In genomic region chr2:147927053-147927588, GRCh38 we compare ENCODE assay signal across 25 cellular contexts.
DNase-seq lines count a peak whose midpoint lies in the region; ATAC-seq and TF ChIP-seq lines count a peak whose summit lies in the region.
"Had no signal": no experiment of that assay in that cellular context is flagged by ENCODE, and none has a peak within 500 bp of the region (broad histone marks: within the 10 kb centered on the region; RNA-seq: fewer than 3 reads in every experiment).

No MANE protein-coding gene starts in this region.

- H3K36me3 ChIP-seq in mammary epithelial cell (ENCODE audit: insufficient read depth, low read length) (peaks cover 6% of the 10 kb centered on the region), brain microvascular endothelial cell (replicated peaks) (peaks cover 3% of the 10 kb centered on the region)
- H3K36me3 ChIP-seq in naive thymus-derived CD4-positive, alpha-beta T cell (ENCODE audit: control insufficient read depth in 2 of 3, insufficient read depth in 3 of 3, low read length in 3 of 3), result no peaks in the 10 kb centered on the region
- H3K36me3 ChIP-seq: BE2C had no signal

- dilution Hi-C loops in mammary epithelial cell (cut with HindIII; ENCODE audit: low sequenced_read_pairs), result no loop called here

- H3K9me3 Mint-ChIP-seq in CD4-positive, alpha-beta T cell, result no peaks in the 10 kb centered on the region
- no peaks in the 10 kb centered on the region for H3K9me3 Mint-ChIP-seq in naive thymus-derived CD4-positive, alpha-beta T cell
- H3K9me3 Mint-ChIP-seq: GM23338 had no signal

- H3K36me3 Mint-ChIP-seq in CD4-positive, alpha-beta T cell (ENCODE audit: low read depth), result peaks cover 35% of the 10 kb centered on the region
- peaks cover 0 to 28% (median 7%) of the 10 kb centered on the region in 5 donors for H3K36me3 Mint-ChIP-seq in naive thymus-derived CD4-positive, alpha-beta T cell

- no peak overlapping the region for H3K4me2 ChIP-seq in mammary epithelial cell (ENCODE audit: insufficient read depth, low read depth, low read length)
- H3K4me2 ChIP-seq: A549, GM23338, SK-N-SH had no signal

- BruUV-seq in mammary epithelial cell (replicated peaks; lab: Mats Ljungman, UMichigan), result TSS peak; percentile 34

- peak overlapping the region; percentile 61 for H3K27ac Mint-ChIP-seq in CD4-positive, alpha-beta T cell
- H3K27ac Mint-ChIP-seq in naive thymus-derived CD4-positive, alpha-beta T cell, result peak overlapping the region in 5 of 9 donors; percentile 13 to 76 (median 27)
- H3K27ac Mint-ChIP-seq: GM23338 had no signal

- no peaks in the 10 kb centered on the region for H3K27me3 Mint-ChIP-seq in CD4-positive, alpha-beta T cell
- no peaks in the 10 kb centered on the region for H3K27me3 Mint-ChIP-seq in naive thymus-derived CD4-positive, alpha-beta T cell

- no peaks in the 10 kb centered on the region for H3K27me3 ChIP-seq in CD4-positive, alpha-beta T cell (ENCODE audit: control insufficient read depth, insufficient read depth, low read length)
- no peaks in the 10 kb centered on the region for H3K27me3 ChIP-seq in mammary epithelial cell (ENCODE audit: insufficient read depth, low read length)
- H3K27me3 ChIP-seq in naive thymus-derived CD4-positive, alpha-beta T cell (ENCODE audit: control insufficient read depth in 2 of 2, insufficient read depth in 2 of 2, low read length in 2 of 2), result no peaks in the 10 kb centered on the region
- H3K27me3 ChIP-seq in brain microvascular endothelial cell (replicated peaks), result no peaks in the 10 kb centered on the region
- H3K27me3 ChIP-seq: BE2C had no signal

- H3K27ac ChIP-seq in CD4-positive, alpha-beta T cell (ENCODE audit: low read depth, low read length), result no peak overlapping the region
- no peak overlapping the region for H3K27ac ChIP-seq in mammary epithelial cell (ENCODE audit: insufficient read depth, low read depth, low read length)
- no peak overlapping the region for H3K27ac ChIP-seq in naive thymus-derived CD4-positive, alpha-beta T cell (ENCODE audit: low read depth, low read length)
- H3K27ac ChIP-seq in brain microvascular endothelial cell, result no peak overlapping the region
- H3K27ac ChIP-seq: A549 had no signal

- 100% methylated on average over 4 of the region's 4 CpGs for WGBS in mammary epithelial cell (ENCODE audit: low coverage, missing lambda C conversion rate)

- H4K20me1 ChIP-seq in mammary epithelial cell (ENCODE audit: insufficient read depth, low read length), result no peaks in the 10 kb centered on the region

- H3K9ac ChIP-seq in mammary epithelial cell (ENCODE audit: insufficient read depth, low read length), result no peak overlapping the region
- H3K9ac ChIP-seq: SK-N-SH had no signal

- H3K4me3 Mint-ChIP-seq in CD4-positive, alpha-beta T cell, result no peak overlapping the region
- no peak overlapping the region for H3K4me3 Mint-ChIP-seq in naive thymus-derived CD4-positive, alpha-beta T cell
- H3K4me3 Mint-ChIP-seq: GM23338 had no signal

- H3K4me3 ChIP-seq in mammary epithelial cell (replicated peaks in 1 of 3; ENCODE audit: insufficient read depth in 1 of 3, low read depth in 2 of 3, low read length in 3 of 3) (no peak overlapping the region), brain microvascular endothelial cell (ENCODE audit: low read depth, low read length) (no peak overlapping the region)
- H3K4me3 ChIP-seq in naive thymus-derived CD4-positive, alpha-beta T cell (ENCODE audit: low read length), result no peak overlapping the region
- H3K4me3 ChIP-seq: A549, GM23338 had no signal

- no peaks in the 10 kb centered on the region for H3K4me1 ChIP-seq in mammary epithelial cell (ENCODE audit: insufficient read depth, low read length)
- no peaks in the 10 kb centered on the region for H3K4me1 ChIP-seq in naive thymus-derived CD4-positive, alpha-beta T cell (ENCODE audit: control insufficient read depth in 2 of 2, insufficient read depth in 2 of 2, low read length in 2 of 2)
- H3K4me1 ChIP-seq: A549, BE2C had no signal

- in situ Hi-C loops in mammary epithelial cell (cut with MboI; ENCODE audit: low sequenced_read_pairs in 2 of 2) (no loop called here), brain microvascular endothelial cell (cut with HindIII; ENCODE audit: low pct_ligation_motif_present, low sequenced_read_pairs) (no loop called here)

- DNase-seq in CD4-positive, alpha-beta T cell, result no peak
- DNase-seq in HuH-7 (ENCODE audit: low spot score), result peak; percentile 13
- no peak for DNase-seq in mammary epithelial cell
- DNase-seq in naive thymus-derived CD4-positive, alpha-beta T cell, result no peak
- no peak for DNase-seq in ureter (ENCODE audit: low spot score)
- no peak for DNase-seq in brain microvascular endothelial cell
- DNase-seq in amniotic stem cell (lab: John Stamatoyannopoulos, UW), result no peak
- DNase-seq in cardiac septum (ENCODE audit: low spot score), result no peak
- DNase-seq: BE2C; COR-L47; DMS 273 treated with DMSO at 0.1 percent for 48 hours; DMS79 treated with DMSO at 0.1 percent for 48 hours; HCEC 1CT; Karpas-422; NCI-H1092; NCI-H1436 treated with DMSO at 0.1 percent for 48 hours; NCI-H1930; NCI-H226; NCI-H510A treated with DMSO at 0.1 percent for 48 hours; NCI-H774; NK-92 treated with Interleukin-12 subunit alpha and Interleukin-12 subunit beta, amount 100 ng/mL, for 24 hours; SIG-M5; SK-N-SH had no signal

- no peak for ATAC-seq in CD4-positive, alpha-beta T cell (ENCODE audit: poor library complexity)
- no peak for ATAC-seq in naive thymus-derived CD4-positive, alpha-beta T cell
- ATAC-seq: GM23338 had no signal

- no peak overlapping the region for H2AFZ ChIP-seq in mammary epithelial cell (ENCODE audit: low read depth, low read length)
- H2AFZ ChIP-seq: GM23338 had no signal

- no peaks in the 10 kb centered on the region for H3K79me2 ChIP-seq in mammary epithelial cell (ENCODE audit: insufficient read depth, low read length)

- POLR2A ChIA-PET in CD4-positive, alpha-beta T cell (lab: Charles Lee), result no interaction called here
- POLR2A ChIA-PET in naive thymus-derived CD4-positive, alpha-beta T cell (lab: Charles Lee), result no interaction called here

- intact Hi-C loops in CD4-positive, alpha-beta T cell (cut with DNase I, micrococcal nuclease), result no loop called here
- intact Hi-C loops in mammary epithelial cell (cut with micrococcal nuclease), result no loop called here
- intact Hi-C loops in naive thymus-derived CD4-positive, alpha-beta T cell (cut with micrococcal nuclease), result no loop called here
- intact Hi-C loops in cardiac septum (cut with DNase I), result no loop called here

- H3K4me1 Mint-ChIP-seq in CD4-positive, alpha-beta T cell (ENCODE audit: low read depth), result peaks cover 26% of the 10 kb centered on the region
- H3K4me1 Mint-ChIP-seq in naive thymus-derived CD4-positive, alpha-beta T cell, result peaks cover 0 to 36% (median 25%) of the 10 kb centered on the region in 7 donors
- H3K4me1 Mint-ChIP-seq: GM23338 had no signal

- no peak for TF ChIP-seq CTCF in CD4-positive, alpha-beta T cell (IDR thresholded peaks at IDR 0.05)
- TF ChIP-seq CTCF in mammary epithelial cell (conservative IDR thresholded peaks at IDR 0.05 in 1 of 2, IDR thresholded peaks at IDR 0.05 in 1 of 2; ENCODE audit: extremely low read depth in 1 of 2, insufficient read depth in 1 of 2, low read depth in 1 of 2, low read length in 2 of 2), result no peak
- no peak for TF ChIP-seq CTCF in brain microvascular endothelial cell (IDR thresholded peaks at IDR 0.05; ENCODE audit: low read depth, low read length, missing control alignments)

- H3K9me3 ChIP-seq in CD4-positive, alpha-beta T cell (ENCODE audit: control insufficient read depth, low read length), result no peaks in the 10 kb centered on the region
- H3K9me3 ChIP-seq in mammary epithelial cell (replicated peaks; ENCODE audit: insufficient read depth, low read length), result no peaks in the 10 kb centered on the region
- no peaks in the 10 kb centered on the region for H3K9me3 ChIP-seq in naive thymus-derived CD4-positive, alpha-beta T cell (ENCODE audit: control insufficient read depth in 2 of 3, low read length in 3 of 3)
- H3K9me3 ChIP-seq: A549, BE2C, SK-N-SH had no signal

- CTCF ChIA-PET in CD4-positive, alpha-beta T cell (lab: Charles Lee), result no interaction called here
- CTCF ChIA-PET in mammary epithelial cell (lab: Charles Lee; ENCODE audit: low non-redundant PET), result no interaction called here
- CTCF ChIA-PET in naive thymus-derived CD4-positive, alpha-beta T cell (lab: Charles Lee), result no interaction called here
